Comparison of ENCODE assay signal across 1 cellular context in the genomic region with DNA sequence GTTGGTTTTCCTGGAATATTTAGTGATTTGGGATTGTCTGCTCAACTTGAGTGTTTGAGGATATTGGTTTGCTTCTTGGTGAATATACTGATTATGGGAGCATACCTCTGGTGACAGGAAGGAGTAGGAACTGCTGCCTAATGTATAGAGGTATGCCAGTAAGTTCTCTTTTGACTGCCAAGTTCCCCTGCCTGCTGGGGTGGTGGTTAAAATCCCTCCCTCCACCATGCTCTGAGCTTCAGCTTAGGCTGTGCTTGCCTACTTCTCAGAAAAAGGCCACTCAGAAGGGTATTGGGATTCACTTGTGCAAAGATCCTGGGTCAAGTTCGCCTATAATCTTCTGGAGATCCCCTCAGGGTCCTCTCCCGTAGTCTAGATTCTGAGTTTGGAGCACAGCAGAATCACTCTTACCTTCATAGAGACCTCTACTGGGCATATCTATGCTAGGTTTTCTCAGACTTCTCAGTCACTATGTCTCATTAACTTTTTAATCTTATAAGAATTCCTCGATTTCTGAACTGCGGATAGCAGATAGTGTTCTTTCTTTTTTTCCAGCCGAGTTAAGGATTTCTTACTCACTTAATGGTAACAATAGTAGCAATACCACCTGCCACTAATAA.
TF ChIP-seq lines count a peak whose summit lies in the region.

No MANE protein-coding gene starts in this region.

TF ChIP-seq in K562, 482 proteins besides CTCF, POLR2A, EP300 and RAD21 (continued from another document):
- TF ChIP-seq, protein P1, sequence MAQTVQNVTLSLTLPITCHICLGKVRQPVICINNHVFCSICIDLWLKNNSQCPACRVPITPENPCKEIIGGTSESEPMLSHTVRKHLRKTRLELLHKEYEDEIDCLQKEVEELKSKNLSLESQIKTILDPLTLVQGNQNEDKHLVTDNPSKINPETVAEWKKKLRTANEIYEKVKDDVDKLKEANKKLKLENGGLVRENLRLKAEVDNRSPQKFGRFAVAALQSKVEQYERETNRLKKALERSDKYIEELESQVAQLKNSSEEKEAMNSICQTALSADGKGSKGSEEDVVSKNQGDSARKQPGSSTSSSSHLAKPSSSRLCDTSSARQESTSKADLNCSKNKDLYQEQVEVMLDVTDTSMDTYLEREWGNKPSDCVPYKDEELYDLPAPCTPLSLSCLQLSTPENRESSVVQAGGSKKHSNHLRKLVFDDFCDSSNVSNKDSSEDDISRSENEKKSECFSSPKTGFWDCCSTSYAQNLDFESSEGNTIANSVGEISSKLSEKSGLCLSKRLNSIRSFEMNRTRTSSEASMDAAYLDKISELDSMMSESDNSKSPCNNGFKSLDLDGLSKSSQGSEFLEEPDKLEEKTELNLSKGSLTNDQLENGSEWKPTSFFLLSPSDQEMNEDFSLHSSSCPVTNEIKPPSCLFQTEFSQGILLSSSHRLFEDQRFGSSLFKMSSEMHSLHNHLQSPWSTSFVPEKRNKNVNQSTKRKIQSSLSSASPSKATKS (CRISPR knock-in tag; IDR thresholded peaks at IDR 0.05) = no peak
- TF ChIP-seq, protein P2, sequence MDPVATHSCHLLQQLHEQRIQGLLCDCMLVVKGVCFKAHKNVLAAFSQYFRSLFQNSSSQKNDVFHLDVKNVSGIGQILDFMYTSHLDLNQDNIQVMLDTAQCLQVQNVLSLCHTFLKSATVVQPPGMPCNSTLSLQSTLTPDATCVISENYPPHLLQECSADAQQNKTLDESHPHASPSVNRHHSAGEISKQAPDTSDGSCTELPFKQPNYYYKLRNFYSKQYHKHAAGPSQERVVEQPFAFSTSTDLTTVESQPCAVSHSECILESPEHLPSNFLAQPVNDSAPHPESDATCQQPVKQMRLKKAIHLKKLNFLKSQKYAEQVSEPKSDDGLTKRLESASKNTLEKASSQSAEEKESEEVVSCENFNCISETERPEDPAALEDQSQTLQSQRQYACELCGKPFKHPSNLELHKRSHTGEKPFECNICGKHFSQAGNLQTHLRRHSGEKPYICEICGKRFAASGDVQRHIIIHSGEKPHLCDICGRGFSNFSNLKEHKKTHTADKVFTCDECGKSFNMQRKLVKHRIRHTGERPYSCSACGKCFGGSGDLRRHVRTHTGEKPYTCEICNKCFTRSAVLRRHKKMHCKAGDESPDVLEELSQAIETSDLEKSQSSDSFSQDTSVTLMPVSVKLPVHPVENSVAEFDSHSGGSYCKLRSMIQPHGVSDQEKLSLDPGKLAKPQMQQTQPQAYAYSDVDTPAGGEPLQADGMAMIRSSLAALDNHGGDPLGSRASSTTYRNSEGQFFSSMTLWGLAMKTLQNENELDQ (CRISPR knock-in tag; IDR thresholded peaks at IDR 0.05; ENCODE audit: borderline replicate concordance) = no peak
